In the genomic region with DNA sequence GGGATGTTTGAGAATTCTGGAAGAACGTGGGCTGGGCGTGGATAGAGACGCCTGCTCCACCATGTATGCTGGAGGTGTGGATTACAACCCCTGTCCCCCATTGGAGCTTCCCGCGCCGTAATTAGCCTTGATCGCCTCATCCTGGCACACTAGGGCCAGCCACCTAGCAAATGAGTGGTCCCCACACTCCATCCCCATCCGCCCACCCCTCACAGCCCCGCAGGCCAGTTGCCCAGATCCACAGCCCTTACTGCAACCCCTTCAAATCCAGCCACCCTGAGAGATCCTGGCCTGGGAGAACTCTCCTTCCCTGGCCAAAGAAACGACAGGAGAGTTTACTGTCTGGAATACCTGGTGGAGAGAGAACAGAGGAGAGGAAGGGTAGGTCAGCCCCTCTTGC, we compare ENCODE assay signal across 12 cellular contexts. TPM values are rescaled to one million over a fixed set of nuclear protein-coding genes. Genes with fewer than 3 reads are reported as not detected.
A peak's percentile ranks its signal among the peaks of the same experiment; 100 is the strongest.
DNase-seq lines count a peak whose midpoint lies in the region; ATAC-seq and TF ChIP-seq lines count a peak whose summit lies in the region.
"Had no signal": no experiment of that assay in that cellular context is flagged by ENCODE, and none has a peak within 500 bp of the region (broad histone marks: within the 10 kb centered on the region; RNA-seq: fewer than 3 reads in every experiment).

No MANE protein-coding gene starts in this region.

- no peaks in the 10 kb centered on the region for H3K9me3 ChIP-seq in CD8-positive, alpha-beta T cell (ENCODE audit: low read length)
- H3K9me3 ChIP-seq in HUES64 (ENCODE audit: insufficient read depth, low read depth, low read length) (no peaks in the 10 kb centered on the region), hepatocyte (ENCODE audit: low read depth) (no peaks in the 10 kb centered on the region), trophoblast cell (ENCODE audit: insufficient read depth, low read depth, low read length) (peaks cover 1% of the 10 kb centered on the region)

- H3K79me2 ChIP-seq in hepatocyte (no peaks in the 10 kb centered on the region), trophoblast cell (ENCODE audit: control insufficient read depth, insufficient read depth, low read length, poor library complexity) (no peaks in the 10 kb centered on the region)

- H3K9ac ChIP-seq in HUES64 (ENCODE audit: low read depth, low read length) (no peak overlapping the region; the same call in 1 of the 2 replicates), trophoblast cell (ENCODE audit: low read length) (no peak overlapping the region)

- H3K27ac Mint-ChIP-seq in CD8-positive, alpha-beta T cell, result no peak overlapping the region

- H3K36me3 ChIP-seq in CD8-positive, alpha-beta T cell (ENCODE audit: insufficient read depth, low read length), result no peaks in the 10 kb centered on the region
- H3K36me3 ChIP-seq in HUES64 (ENCODE audit: insufficient read depth, low read length), result no peaks in the 10 kb centered on the region
- H3K36me3 ChIP-seq in hepatocyte (replicated peaks; ENCODE audit: insufficient read depth, low read depth), result no peaks in the 10 kb centered on the region
- no peaks in the 10 kb centered on the region for H3K36me3 ChIP-seq in trophoblast cell (ENCODE audit: control insufficient read depth in 1 of 2, insufficient read depth in 2 of 2, low read length in 2 of 2)

- H3K4ac ChIP-seq in trophoblast cell (ENCODE audit: low read depth, low read length), result no peak overlapping the region

- H2BK12ac ChIP-seq in trophoblast cell (ENCODE audit: low read length), result no peak overlapping the region

- no peak overlapping the region for H2AK5ac ChIP-seq in trophoblast cell (ENCODE audit: low read length)

- CTCF ChIA-PET in CD8-positive, alpha-beta T cell (lab: Charles Lee), result interaction anchor here (1.2 kb wide), 1 partner anchor 60 kb away, joined by 5 read pairs; no protein-coding TSS in a partner anchor

- no peak overlapping the region for H3K18ac ChIP-seq in trophoblast cell (ENCODE audit: low read length)

- peak overlapping the region; percentile 69 for H3K4me3 Mint-ChIP-seq in CD8-positive, alpha-beta T cell

- H3K27me3 ChIP-seq in CD8-positive, alpha-beta T cell (ENCODE audit: insufficient read depth, low read length), result no peaks in the 10 kb centered on the region
- H3K27me3 ChIP-seq in HUES64 (ENCODE audit: insufficient read depth, low read length) (peaks cover 30% of the 10 kb centered on the region), hepatocyte (peaks cover 22% of the 10 kb centered on the region), trophoblast cell (ENCODE audit: insufficient read depth, low read length) (peaks cover 11% of the 10 kb centered on the region)

- H2AFZ ChIP-seq in hepatocyte, result no peak overlapping the region
- no peak overlapping the region for H2AFZ ChIP-seq in trophoblast cell (ENCODE audit: insufficient read depth, low read length, poor library complexity)

- H3K9me2 ChIP-seq in hepatocyte (replicated peaks; ENCODE audit: insufficient read depth), result no peaks in the 10 kb centered on the region

- H3K14ac ChIP-seq in trophoblast cell (ENCODE audit: low read length), result no peak overlapping the region

- WGBS in HUES64, result 78% methylated on average over 9 of the region's 10 CpGs
- 70% methylated on average over 10 of the region's 10 CpGs for WGBS in hepatocyte (ENCODE audit: low lambda C conversion rate, missing lambda C conversion rate)
- no CpG with 5 or more reads among the region's 10 CpGs for WGBS in trophoblast cell (ENCODE audit: extremely low coverage, insufficient coverage, insufficient read length)

- H4K12ac ChIP-seq in trophoblast cell (ENCODE audit: low read depth, low read length), result no peak overlapping the region

- peaks cover 5% of the 10 kb centered on the region for H3K4me1 ChIP-seq in CD8-positive, alpha-beta T cell (ENCODE audit: insufficient read depth, low read length)
- H3K4me1 ChIP-seq in HUES64 (ENCODE audit: insufficient read depth, low read length) (peaks cover 15% of the 10 kb centered on the region), hepatocyte (ENCODE audit: insufficient read depth) (no peaks in the 10 kb centered on the region), trophoblast cell (ENCODE audit: control insufficient read depth in 1 of 2, insufficient read depth in 2 of 2, low read length in 2 of 2) (no peaks in the 10 kb centered on the region)

- H3K36me3 Mint-ChIP-seq in CD8-positive, alpha-beta T cell, result no peaks in the 10 kb centered on the region

- H3K4me1 Mint-ChIP-seq in CD8-positive, alpha-beta T cell (ENCODE audit: low read depth), result peaks cover 5% of the 10 kb centered on the region

- no peak overlapping the region for H3K4me3 ChIP-seq in CD8-positive, alpha-beta T cell (ENCODE audit: low read depth, low read length)
- H3K4me3 ChIP-seq in HUES64 (ENCODE audit: low read length), result peak overlapping the region; percentile 50
- H3K4me3 ChIP-seq in hepatocyte, result no peak overlapping the region
- peak overlapping the region; percentile 23 for H3K4me3 ChIP-seq in trophoblast cell (ENCODE audit: low read depth, low read length)

- no peak for ATAC-seq in CD8-positive, alpha-beta T cell
- ATAC-seq: Panc1 had no signal

- no peak for DNase-seq in CD8-positive, alpha-beta T cell
- no peak for DNase-seq in hepatocyte (ENCODE audit: low spot score)
- DNase-seq in trophoblast cell, result no peak
- no peak for DNase-seq in A172 (ENCODE audit: low spot score)
- DNase-seq in NCI-H526 treated with DMSO at 0.1 percent for 48 hours (lab: John Stamatoyannopoulos, UW), result no peak
- no peak for DNase-seq in GF-D8 (lab: John Stamatoyannopoulos, UW)
- DNase-seq in DMS 273 (lab: John Stamatoyannopoulos, UW; ENCODE audit: unreplicated experiment), result no peak
- DNase-seq: NCI-H226 had no signal

- TF ChIP-seq CTCF in CD8-positive, alpha-beta T cell (IDR thresholded peaks at IDR 0.05), result no peak
- no peak for TF ChIP-seq CTCF in hepatocyte (IDR thresholded peaks at IDR 0.05; ENCODE audit: poor library complexity)

- H4K91ac ChIP-seq in trophoblast cell (ENCODE audit: low read depth, low read length), result no peak overlapping the region

- no peak overlapping the region for H2BK5ac ChIP-seq in trophoblast cell (ENCODE audit: low read depth, low read length, poor library complexity)

- H3K27me3 Mint-ChIP-seq in CD8-positive, alpha-beta T cell (ENCODE audit: low read depth), result peaks cover 25% of the 10 kb centered on the region

- no peaks in the 10 kb centered on the region for H3K79me1 ChIP-seq in trophoblast cell (ENCODE audit: low read length)

- no peak overlapping the region for H4K8ac ChIP-seq in trophoblast cell (ENCODE audit: low read depth, low read length)

- no peaks in the 10 kb centered on the region for H3K9me3 Mint-ChIP-seq in CD8-positive, alpha-beta T cell

- H3K27ac ChIP-seq in CD8-positive, alpha-beta T cell (ENCODE audit: low read depth, low read length), result no peak overlapping the region
- H3K27ac ChIP-seq in HUES64 (ENCODE audit: low read depth, low read length) (no peak overlapping the region), hepatocyte (no peak overlapping the region), trophoblast cell (ENCODE audit: low read depth, low read length) (no peak overlapping the region)

- POLR2A ChIA-PET in CD8-positive, alpha-beta T cell (lab: Charles Lee), result no interaction called here

- H2BK120ac ChIP-seq in trophoblast cell (ENCODE audit: insufficient read depth, low read length, poor library complexity), result no peak overlapping the region

- intact Hi-C loops in CD8-positive, alpha-beta T cell (cut with DNase I, micrococcal nuclease), result no loop called here

- no peaks in the 10 kb centered on the region for H4K20me1 ChIP-seq in hepatocyte (ENCODE audit: insufficient read depth, poor library complexity, severe bottlenecking)

- H3K23ac ChIP-seq in trophoblast cell (ENCODE audit: low read length), result no peak overlapping the region

- H3K4me2 ChIP-seq in hepatocyte (peak overlapping the region; percentile 75), trophoblast cell (ENCODE audit: low read length) (no peak overlapping the region)

RNA-seq across cellular contexts. Expression of gene GJA4, which starts 0.4 kb away (rescaled TPM):
- total RNA-seq in CD8-positive, alpha-beta T cell, result not detected
- 5.2 TPM for polyA plus RNA-seq in HUES64 (2013, experiment 1 of 2)
- 15.2 TPM for polyA plus RNA-seq in HUES64 (2013, experiment 2 of 2)
- 2.5 and 3.8 TPM in 2 replicates for total RNA-seq in hepatocyte
- 3.7 and 7.7 TPM in 2 replicates for polyA plus RNA-seq in hepatocyte
- polyA plus RNA-seq in trophoblast cell (2013), result not detected in 2 replicates
- not detected in 2 replicates for total RNA-seq in A172 (2014; rRNA removed; shearing (Covaris generic))
- polyA plus RNA-seq: neural cell had no signal

RNA-seq across cellular contexts. Expression of gene GJB3, which starts 11.4 kb away (rescaled TPM):
- total RNA-seq in CD8-positive, alpha-beta T cell, result not detected
- polyA plus RNA-seq in HUES64 (2013, experiment 1 of 2), result 0.30 TPM
- polyA plus RNA-seq in HUES64 (2013, experiment 2 of 2), result 0.57 TPM
- 2.8 and 3.2 TPM in 2 replicates for total RNA-seq in hepatocyte
- polyA plus RNA-seq in hepatocyte, result 2.0 and 8.4 TPM in 2 replicates
- 0.19 and 0.32 TPM in 2 replicates for polyA plus RNA-seq in trophoblast cell (2013)
- total RNA-seq in A172 (2014; rRNA removed; shearing (Covaris generic)), result 0.74 and 1.6 TPM in 2 replicates
- total RNA-seq: endothelial cell of umbilical vein had no signal
- polyA plus RNA-seq: endothelial cell of umbilical vein, neural cell had no signal

RNA-seq across cellular contexts. Expression of gene GJB4, which starts 32.9 kb away (rescaled TPM):
- total RNA-seq in CD8-positive, alpha-beta T cell, result not detected
- polyA plus RNA-seq in HUES64 (2013, experiment 1 of 2), result 0.20 TPM
- not detected for polyA plus RNA-seq in HUES64 (2013, experiment 2 of 2)
- total RNA-seq in hepatocyte, result 1.00 and 2.0 TPM in 2 replicates
- 1.3 and 2.5 TPM in 2 replicates for polyA plus RNA-seq in hepatocyte
- polyA plus RNA-seq in trophoblast cell (2013), result not detected in 2 replicates
- not detected in 2 replicates for total RNA-seq in A172 (2014; rRNA removed; shearing (Covaris generic))
- total RNA-seq: endothelial cell of umbilical vein had no signal
- polyA plus RNA-seq: endothelial cell of umbilical vein, neural cell had no signal

RNA-seq across cellular contexts. Expression of gene GJB5, which starts 37.6 kb away (rescaled TPM):
- total RNA-seq in CD8-positive, alpha-beta T cell, result not detected
- polyA plus RNA-seq in HUES64 (2013, experiment 1 of 2), result not detected
- polyA plus RNA-seq in HUES64 (2013, experiment 2 of 2), result not detected
- total RNA-seq in hepatocyte, result 0.76 and 0.80 TPM in 2 replicates
- 0.85 and 1.1 TPM in 2 replicates for polyA plus RNA-seq in hepatocyte
- 0.05 and 0.10 TPM in 2 replicates for polyA plus RNA-seq in trophoblast cell (2013)
- 0.29 TPM in 1 of 2 replicates, not detected in the other for total RNA-seq in A172 (2014; rRNA removed; shearing (Covaris generic))
- total RNA-seq: endothelial cell of umbilical vein had no signal
- polyA plus RNA-seq: endothelial cell of umbilical vein, neural cell had no signal

Comparison
In these comparisons a context has a peak if more than half of its experiments do, and no peak if none do; other contexts are left out.
1. H3K4me3 ChIP-seq: peak in HUES64 (single experiment) and trophoblast cell (single experiment); none in CD8-positive, alpha-beta T cell (single experiment) and hepatocyte (single experiment).